In the genomic region with DNA sequence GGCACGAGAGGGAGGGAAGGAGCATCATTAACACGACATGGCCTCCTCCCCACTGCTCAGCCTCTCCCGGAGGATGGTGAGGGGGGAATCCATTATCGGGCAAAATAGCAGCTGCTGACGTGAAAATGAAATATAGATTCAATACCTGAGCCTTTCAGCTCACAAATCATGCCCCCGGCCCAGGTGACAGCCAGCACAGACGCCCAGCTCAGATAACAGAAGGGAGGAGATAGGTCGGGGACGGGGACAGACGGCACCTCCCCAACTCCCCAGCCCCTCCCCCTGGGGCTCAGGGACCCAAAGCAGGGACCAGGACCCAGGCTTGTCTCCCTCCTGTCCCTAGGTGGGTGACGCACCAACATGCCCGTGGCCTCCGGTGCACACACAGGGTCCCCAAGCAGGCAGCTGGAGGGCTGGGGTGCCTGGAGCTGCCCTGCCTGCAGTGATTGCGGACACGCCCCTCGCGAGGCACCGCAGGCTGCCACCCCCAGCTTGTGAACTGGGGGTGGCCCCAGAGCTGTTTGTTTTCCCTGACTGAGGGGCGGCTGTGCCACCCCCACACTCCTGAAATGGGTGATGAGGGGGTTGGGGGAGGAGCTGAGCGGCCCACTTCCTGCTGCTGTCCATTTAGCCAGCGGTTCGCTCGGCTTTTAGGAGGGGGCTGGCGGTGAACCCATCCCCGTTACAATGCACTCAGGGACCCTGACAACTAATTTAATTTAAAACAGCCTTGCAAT, we compare ENCODE assay signal across 12 cellular contexts. TPM values are rescaled to one million over a fixed set of nuclear protein-coding genes. Genes with fewer than 3 reads are reported as not detected.
"Had no signal": no experiment of that assay in that cellular context is flagged by ENCODE, and none has a peak within 500 bp of the region (broad histone marks: within the 10 kb centered on the region; RNA-seq: fewer than 3 reads in every experiment).

No MANE protein-coding gene starts in this region.

- H3K4me3 ChIP-seq: adrenal gland, tibial nerve, vagina had no signal

- H3K27me3 ChIP-seq: adrenal gland, tibial nerve, vagina had no signal

- H3K4me1 ChIP-seq: adrenal gland, vagina had no signal

- H3K9me3 ChIP-seq: adrenal gland, tibial nerve, vagina had no signal

- H3K36me3 ChIP-seq: adrenal gland, tibial nerve, vagina had no signal

- ATAC-seq: activated CD4-positive, alpha-beta T cell treated with anti-CD3 and anti-CD28 coated beads for 36 hours; activated T-helper 17 cell treated with anti-CD3 and anti-CD28 coated beads, Interleukin-2, amount 50 U/mL, for 72 hours; right cardiac atrium had no signal

- H3K27ac ChIP-seq: tibial nerve, vagina had no signal

- DNase-seq: activated CD4-positive, alpha-beta T cell treated with anti-CD3 and anti-CD28 coated beads for 36 hours; activated naive CD4-positive, alpha-beta T cell treated with anti-CD3 and anti-CD28 coated beads for 36 hours; adrenal gland; cortex of kidney; effector CD8-positive, alpha-beta T cell; kidney glomerular epithelial cell; right cardiac atrium; small intestine; T-helper 9 cell had no signal

RNA-seq across cellular contexts. Expression of gene FLRT1, which starts 31.7 kb away (rescaled TPM):
- total RNA-seq: activated T-helper 17 cell treated with anti-CD3 and anti-CD28 coated beads, Interleukin-2, amount 50 U/mL, for 72 hours had no signal
